Comparison of ENCODE assay signal across 22 cellular contexts in the genomic region with DNA sequence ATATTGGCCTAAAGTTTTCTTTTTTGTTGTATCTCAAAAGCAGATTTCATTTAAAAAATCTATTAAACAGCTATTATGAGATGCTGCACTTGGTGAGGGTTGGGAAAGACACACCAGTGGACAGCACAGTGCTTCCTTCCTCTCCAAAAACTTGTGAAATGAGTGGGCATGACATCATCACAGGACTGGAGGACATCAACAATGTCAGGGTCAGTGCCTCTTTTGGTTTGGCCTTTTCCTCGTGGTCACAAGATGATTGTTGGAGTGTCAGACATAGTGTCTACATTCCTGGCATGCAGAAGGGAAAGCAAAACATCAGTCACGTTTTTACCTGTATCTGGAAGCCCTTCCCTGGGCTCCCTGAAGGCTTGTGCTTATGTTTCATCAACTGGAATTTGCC. TPM values are rescaled to one million over a fixed set of nuclear protein-coding genes. Genes with fewer than 3 reads are reported as not detected.
DNase-seq lines count a peak whose midpoint lies in the region; ATAC-seq, FAIRE-seq and TF ChIP-seq lines count a peak whose summit lies in the region.
"Had no signal": no experiment of that assay in that cellular context is flagged by ENCODE, and none has a peak within 500 bp of the region (broad histone marks: within the 10 kb centered on the region; RNA-seq: fewer than 3 reads in every experiment).

No MANE protein-coding gene starts in this region.

- H3K4me3 Mint-ChIP-seq in activated naive CD4-positive, alpha-beta T cell treated with anti-CD3 and anti-CD28 coated beads, Interleukin-2, amount 10 ng/mL, durations not matched to agents 7 days and 5 days, result no peak overlapping the region
- no peak overlapping the region for H3K4me3 Mint-ChIP-seq in CD8-positive, alpha-beta memory T cell
- H3K4me3 Mint-ChIP-seq: activated naive CD8-positive, alpha-beta T cell treated with anti-CD3 and anti-CD28 coated beads for 36 hours; mesothelial cell of epicardium; T-cell had no signal

- POLR2A ChIA-PET in CD8-positive, alpha-beta memory T cell (lab: Charles Lee), result no interaction called here

- intact Hi-C loops in gastrocnemius medialis (cut with DNase I; ENCODE audit: low total_unique reads), result no loop called here

- H3K36me3 ChIP-seq in bronchial epithelial cell (ENCODE audit: control insufficient read depth, insufficient read depth, low read length), result no peaks in the 10 kb centered on the region
- no peaks in the 10 kb centered on the region for H3K36me3 ChIP-seq in gastrocnemius medialis
- no peaks in the 10 kb centered on the region for H3K36me3 ChIP-seq in CD8-positive, alpha-beta memory T cell (ENCODE audit: insufficient read depth, low read length)
- H3K36me3 ChIP-seq: tibial artery had no signal

- H3K9me3 ChIP-seq in gastrocnemius medialis, result no peaks in the 10 kb centered on the region
- H3K9me3 ChIP-seq in CD8-positive, alpha-beta memory T cell (ENCODE audit: low read length), result no peaks in the 10 kb centered on the region
- H3K9me3 ChIP-seq: tibial artery had no signal

- peaks cover 7% of the 10 kb centered on the region for H3K4me1 Mint-ChIP-seq in activated naive CD4-positive, alpha-beta T cell treated with anti-CD3 and anti-CD28 coated beads, Interleukin-2, amount 10 ng/mL, durations not matched to agents 7 days and 5 days
- no peaks in the 10 kb centered on the region for H3K4me1 Mint-ChIP-seq in CD8-positive, alpha-beta memory T cell
- H3K4me1 Mint-ChIP-seq: mesothelial cell of epicardium had no signal

- no peak overlapping the region for H3K4me3 ChIP-seq in bronchial epithelial cell (ENCODE audit: low read depth, low read length)
- H3K4me3 ChIP-seq in gastrocnemius medialis, result no peak overlapping the region
- H3K4me3 ChIP-seq in CD8-positive, alpha-beta memory T cell (ENCODE audit: low read length), result no peak overlapping the region
- H3K4me3 ChIP-seq: PC-9, tibial artery had no signal

- TF ChIP-seq CTCF in bronchial epithelial cell (IDR thresholded peaks at IDR 0.05; ENCODE audit: insufficient read depth, low read length, severe bottlenecking) (no peak), gastrocnemius medialis (IDR thresholded peaks at IDR 0.05 in 4 of 5, conservative IDR thresholded peaks at IDR 0.05 in 1 of 5) (no peak)

- peak overlapping the region in 1 of 4 donors; percentile 49 for H3K27ac ChIP-seq in gastrocnemius medialis
- H3K27ac ChIP-seq in CD8-positive, alpha-beta memory T cell (ENCODE audit: low read depth, low read length), result no peak overlapping the region
- H3K27ac ChIP-seq: C4-2B, epithelial cell of prostate, PC-9 had no signal

- TF ChIP-seq POLR2A in gastrocnemius medialis (IDR thresholded peaks at IDR 0.05), result no peak

- peaks cover 3 to 7% of the 10 kb centered on the region in 2 donors for H3K4me1 ChIP-seq in gastrocnemius medialis
- H3K4me1 ChIP-seq in CD8-positive, alpha-beta memory T cell (ENCODE audit: insufficient read depth, low read length), result no peaks in the 10 kb centered on the region

- H3K27ac Mint-ChIP-seq in activated naive CD4-positive, alpha-beta T cell treated with anti-CD3 and anti-CD28 coated beads, Interleukin-2, amount 10 ng/mL, durations not matched to agents 7 days and 5 days, result no peak overlapping the region
- H3K27ac Mint-ChIP-seq in CD8-positive, alpha-beta memory T cell, result no peak overlapping the region
- H3K27ac Mint-ChIP-seq: activated naive CD8-positive, alpha-beta T cell treated with anti-CD3 and anti-CD28 coated beads for 36 hours; mesothelial cell of epicardium; T-cell had no signal

- no peaks in the 10 kb centered on the region for H3K27me3 ChIP-seq in bronchial epithelial cell (ENCODE audit: control insufficient read depth, insufficient read depth, low read length)
- H3K27me3 ChIP-seq in gastrocnemius medialis, result no peaks in the 10 kb centered on the region
- H3K27me3 ChIP-seq in CD8-positive, alpha-beta memory T cell (ENCODE audit: insufficient read depth, low read length, poor library complexity, severe bottlenecking), result no peaks in the 10 kb centered on the region
- H3K27me3 ChIP-seq: tibial artery had no signal

- FAIRE-seq in bronchial epithelial cell (lab: Jason Lieb, UNC), result peak; percentile 50

- H3K9me3 Mint-ChIP-seq in activated naive CD4-positive, alpha-beta T cell treated with anti-CD3 and anti-CD28 coated beads, Interleukin-2, amount 10 ng/mL, durations not matched to agents 7 days and 5 days, result no peaks in the 10 kb centered on the region
- no peaks in the 10 kb centered on the region for H3K9me3 Mint-ChIP-seq in CD8-positive, alpha-beta memory T cell
- H3K9me3 Mint-ChIP-seq: activated naive CD8-positive, alpha-beta T cell treated with anti-CD3 and anti-CD28 coated beads for 36 hours; T-cell had no signal

- CTCF ChIA-PET in activated naive CD4-positive, alpha-beta T cell treated with anti-CD3 and anti-CD28 coated beads, Interleukin-2, amount 10 ng/mL, durations not matched to agents 7 days and 5 days (lab: Charles Lee), result no interaction called here
- CTCF ChIA-PET in CD8-positive, alpha-beta memory T cell (lab: Charles Lee), result no interaction called here

- H3K36me3 Mint-ChIP-seq in activated naive CD4-positive, alpha-beta T cell treated with anti-CD3 and anti-CD28 coated beads, Interleukin-2, amount 10 ng/mL, durations not matched to agents 7 days and 5 days, result peaks cover under 1% of the 10 kb centered on the region
- H3K36me3 Mint-ChIP-seq in CD8-positive, alpha-beta memory T cell, result peaks cover 0 to 2% (median 0%) of the 10 kb centered on the region in 3 donors
- H3K36me3 Mint-ChIP-seq: mesothelial cell of epicardium, T-cell had no signal

- ATAC-seq in left lobe of liver, result peak; percentile 60
- ATAC-seq in gastrocnemius medialis, result peak; percentile 81
- ATAC-seq: activated CD4-positive, CD25-positive, alpha-beta regulatory T cell treated with anti-CD3 and anti-CD28 coated beads, Interleukin-2, amount 50 U/mL, for 24 hours; T-cell had no signal

- peaks cover 37% of the 10 kb centered on the region for H3K27me3 Mint-ChIP-seq in activated naive CD4-positive, alpha-beta T cell treated with anti-CD3 and anti-CD28 coated beads, Interleukin-2, amount 10 ng/mL, durations not matched to agents 7 days and 5 days
- H3K27me3 Mint-ChIP-seq in CD8-positive, alpha-beta memory T cell, result peaks cover 12 to 47% of the 10 kb centered on the region in 2 donors

- DNase-seq in ELR (ENCODE audit: low read depth) (peak; percentile 52), bronchial epithelial cell (ENCODE audit: low read depth) (no peak), left lobe of liver (ENCODE audit: low spot score) (no peak), gastrocnemius medialis (peak; percentile 60 to 67), iPS-NIHi11 (ENCODE audit: low spot score) (no peak)
- DNase-seq in activated naive CD4-positive, alpha-beta T cell treated with anti-CD3 and anti-CD28 coated beads, Interleukin-2, amount 10 ng/mL, durations not matched to agents 7 days and 5 days, result no peak
- no peak for DNase-seq in CD8-positive, alpha-beta memory T cell
- DNase-seq in activated T-cell treated with anti-CD3 and anti-CD28 coated beads, Interleukin-2, amount 50 U/mL, for 1 hour, result no peak
- DNase-seq: activated CD8-positive, alpha-beta memory T cell treated with anti-CD3 and anti-CD28 coated beads, Interleukin-2, amount 50 U/mL, for 48 hours; activated naive CD8-positive, alpha-beta T cell treated with anti-CD3 and anti-CD28 coated beads for 36 hours; KG1; NCI-H187 treated with DMSO at 0.1 percent for 48 hours; PC-9; stimulated activated CD8-positive, alpha-beta memory T cell treated with anti-CD3 and anti-CD28 coated beads, Interleukin-4, amount 100 ng/mL, for 48 hours had no signal

- in situ Hi-C loops in gastrocnemius medialis (cut with MboI; ENCODE audit: low sequenced_read_pairs in 4 of 4), result no loop called here

RNA-seq across cellular contexts. Expression of a gene that starts 49.6 kb away (rescaled TPM):
- total RNA-seq in bronchial epithelial cell (not detected in 2 replicates), left lobe of liver (12.0 TPM), gastrocnemius medialis (10 to 100 TPM in 1 of 4 donors, 1 to 10 TPM in 3; 2.1 to 13.1 (median 5.8) TPM)
- 1 to 10 TPM in 1 of 2 experiments, under 1 TPM in 1; 0.85 to 1.4 TPM for total RNA-seq in CD8-positive, alpha-beta memory T cell
- polyA plus RNA-seq in CD8-positive, alpha-beta memory T cell, result not detected
- total RNA-seq: cerebellum, mesothelial cell of epicardium, osteocyte had no signal

Comparison
In these comparisons a context has a peak if more than half of its experiments do, and no peak if none do; other contexts are left out.
1. DNase-seq: peak in ELR (single experiment) and gastrocnemius medialis (2 of 2); none in bronchial epithelial cell (single experiment), left lobe of liver (single experiment), activated naive CD4-positive, alpha-beta T cell treated with anti-CD3 and anti-CD28 coated beads, Interleukin-2, amount 10 ng/mL, durations not matched to agents 7 days and 5 days (single experiment), CD8-positive, alpha-beta memory T cell (0 of 5), iPS-NIHi11 (single experiment) and activated T-cell treated with anti-CD3 and anti-CD28 coated beads, Interleukin-2, amount 50 U/mL, for 1 hour (single experiment).